Comparison of ENCODE assay signal across 18 cellular contexts in genomic region chr7:151116603-151117002, GRCh38. TPM values are rescaled to one million over a fixed set of nuclear protein-coding genes. Genes with fewer than 3 reads are reported as not detected.
A peak's percentile ranks its signal among the peaks of the same experiment; 100 is the strongest.
DNase-seq lines count a peak whose midpoint lies in the region; ATAC-seq, FAIRE-seq and TF ChIP-seq lines count a peak whose summit lies in the region.
"Had no signal": no experiment of that assay in that cellular context is flagged by ENCODE, and none has a peak within 500 bp of the region (broad histone marks: within the 10 kb centered on the region; RNA-seq: fewer than 3 reads in every experiment).

No MANE protein-coding gene starts in this region.

- peaks cover 26% of the 10 kb centered on the region for H3F3A ChIP-seq in SK-N-SH (replicated peaks; ENCODE audit: insufficient read depth)

- H3K27ac ChIP-seq in SK-N-SH (ENCODE audit: low read depth in 2 of 2, low read length in 1 of 2) = no peak overlapping the region
- H3K27ac ChIP-seq in mesodermal cell (ENCODE audit: low read depth, low read length, severe bottlenecking) = no peak overlapping the region
- H3K27ac ChIP-seq in upper lobe of left lung = peak overlapping the region; percentile 23 to 79 (median 68)
- H3K27ac ChIP-seq: 22Rv1, C4-2B, esophagus muscularis mucosa had no signal

- no peak for TF ChIP-seq RAD21 in SK-N-SH (IDR thresholded peaks at IDR 0.05; ENCODE audit: low read length)

- H4K20me1 ChIP-seq in SK-N-SH (ENCODE audit: insufficient read depth) = peaks cover 56% of the 10 kb centered on the region

- peaks cover 13 to 41% of the 10 kb centered on the region in 2 experiments for H3K36me3 ChIP-seq in SK-N-SH (replicated peaks in 1 of 2; ENCODE audit: control insufficient read depth in 1 of 2, insufficient read depth in 2 of 2, low read length in 1 of 2)
- H3K36me3 ChIP-seq in bronchial epithelial cell (ENCODE audit: control insufficient read depth, insufficient read depth, low read length) = peaks cover 40% of the 10 kb centered on the region
- peaks cover 47% of the 10 kb centered on the region for H3K36me3 ChIP-seq in mesodermal cell (ENCODE audit: control insufficient read depth, insufficient read depth, low read length)
- H3K36me3 ChIP-seq in upper lobe of left lung = peaks cover 12 to 54% (median 43%) of the 10 kb centered on the region in 4 donors

- TF ChIP-seq EP300 in SK-N-SH (IDR thresholded peaks at IDR 0.05; ENCODE audit: borderline replicate concordance in 1 of 2, low read depth in 1 of 2, low read length in 1 of 2) (no peak), upper lobe of left lung (IDR thresholded peaks at IDR 0.05) (no peak)

- POLR2A ChIA-PET in SK-N-SH (lab: Yijun Ruan, JAX) = no interaction called here

- H3K79me2 ChIP-seq in SK-N-SH (ENCODE audit: insufficient read depth) = peaks cover 49% of the 10 kb centered on the region

- H3K4me3 ChIP-seq in SK-N-SH (ENCODE audit: low read depth in 2 of 2, low read length in 1 of 2) (no peak overlapping the region), bronchial epithelial cell (ENCODE audit: low read depth, low read length) (peak overlapping the region; percentile 57), mesodermal cell (ENCODE audit: extremely low read depth, insufficient read depth, low read length, poor library complexity, severe bottlenecking) (peak overlapping the region; percentile 39), upper lobe of left lung (peak overlapping the region in 3 of 4 donors; percentile 42 to 55 (median 54))
- H3K4me3 ChIP-seq: body of pancreas, esophagus muscularis mucosa had no signal

- WGBS in SK-N-SH (ENCODE audit: low lambda C conversion rate) = 100% methylated on average over 10 of the region's 15 CpGs
- WGBS in mesodermal cell (ENCODE audit: insufficient coverage in 2 of 2), 2 experiments = 95 to 97% methylated on average over 14 to 15 of the region's 15 CpGs
- 77 to 79% methylated on average over 15 of the region's 15 CpGs for WGBS in upper lobe of left lung, 2 donors

- H3K9me3 ChIP-seq in SK-N-SH (no peaks in the 10 kb centered on the region), mesodermal cell (ENCODE audit: control insufficient read depth, low read length) (no peaks in the 10 kb centered on the region), upper lobe of left lung (no peaks in the 10 kb centered on the region)
- H3K9me3 ChIP-seq: body of pancreas, esophagus muscularis mucosa had no signal

- ATAC-seq in SK-N-SH treated with all-trans-retinoic acid at 6 μM for 48 hours (no peak), upper lobe of left lung (ENCODE audit: low FRiP score in 2 of 2) (peak in 1 of 2 donors; percentile 16), HG03457 (IDR thresholded peaks at IDR 0.05; ENCODE audit: unreplicated experiment) (no peak), HG03097 (IDR thresholded peaks at IDR 0.05; ENCODE audit: low FRiP score, unreplicated experiment) (no peak)

- H3K27me3 ChIP-seq in SK-N-SH (ENCODE audit: insufficient read depth) (no peaks in the 10 kb centered on the region), bronchial epithelial cell (ENCODE audit: control insufficient read depth, insufficient read depth, low read length) (no peaks in the 10 kb centered on the region), upper lobe of left lung (no peaks in the 10 kb centered on the region)
- H3K27me3 ChIP-seq: body of pancreas, esophagus muscularis mucosa had no signal

- H3K9ac ChIP-seq in SK-N-SH = no peak overlapping the region

- TF ChIP-seq POLR2A in upper lobe of left lung (IDR thresholded peaks at IDR 0.05) = no peak

- no peak overlapping the region for H2AFZ ChIP-seq in SK-N-SH (ENCODE audit: low read depth)

- H3K4me2 ChIP-seq in SK-N-SH = peak overlapping the region; percentile 53; the same call in 1 of the 2 replicates

- H3K4me1 ChIP-seq in SK-N-SH (ENCODE audit: control insufficient read depth in 1 of 2, insufficient read depth in 2 of 2, low read depth in 1 of 2, low read length in 1 of 2) (peaks cover 24 to 29% of the 10 kb centered on the region in 2 experiments), mesodermal cell (ENCODE audit: control insufficient read depth, insufficient read depth, low read length, poor library complexity, severe bottlenecking) (peaks cover 26% of the 10 kb centered on the region), upper lobe of left lung (peaks cover 19 to 41% (median 23%) of the 10 kb centered on the region in 4 donors)

- TF ChIP-seq CTCF in SK-N-SH (IDR thresholded peaks at IDR 0.05) (no peak), bronchial epithelial cell (IDR thresholded peaks at IDR 0.05; ENCODE audit: insufficient read depth, low read length, severe bottlenecking) (no peak), upper lobe of left lung (IDR thresholded peaks at IDR 0.05) (no peak)

- DNase-seq in SK-N-SH (no peak), bronchial epithelial cell (ENCODE audit: low read depth) (no peak), upper lobe of left lung (peak; percentile 55 to 82)
- DNase-seq in stimulated activated CD4-positive, alpha-beta T cell treated with anti-CD3 and anti-CD28 coated beads, Interleukin-15, amount 100 ng/mL, for 24 hours = no peak
- DNase-seq: immature natural killer cell, midbrain, NCI-H1105, NCI-H2171 had no signal

- no peak for FAIRE-seq in bronchial epithelial cell (lab: Jason Lieb, UNC)

- CTCF ChIA-PET in SK-N-SH (lab: Yijun Ruan, JAX) = interaction anchor here (0.5 to 18.7 kb wide), 14 partner anchors 9 to 188 kb away, joined by 3 to 474 read pairs (median 8); partner anchors contain the start of genes AGAP3, FASTK, GBX1 and TMUB1

- no peaks in the 10 kb centered on the region for H3K9me2 ChIP-seq in SK-N-SH

TF ChIP-seq in SK-N-SH, 30 proteins besides CTCF, POLR2A, EP300 and RAD21 (continues in another document):
- TF ChIP-seq POLR2AphosphoS5 (IDR thresholded peaks at IDR 0.05; ENCODE audit: low read depth, low read length) (no peak), NRF1 (IDR thresholded peaks at IDR 0.05; ENCODE audit: low read depth, low read length) (no peak), YY1 (IDR thresholded peaks at IDR 0.05; ENCODE audit: low read depth) (no peak), RCOR1 (IDR thresholded peaks at IDR 0.05; ENCODE audit: low read length) (no peak), GATA2 (CRISPR knock-in tag; IDR thresholded peaks at IDR 0.05) (no peak), FOSL2 (IDR thresholded peaks at IDR 0.05; ENCODE audit: borderline replicate concordance, low read depth) (no peak), ELF1 (IDR thresholded peaks at IDR 0.05) (no peak)

TF ChIP-seq in SK-N-SH treated with all-trans-retinoic acid at 6 μM for 48 hours, 23 proteins besides CTCF, POLR2A, EP300 and RAD21 (continues in another document):
- TF ChIP-seq TOX (CRISPR knock-in tag; IDR thresholded peaks at IDR 0.05; ENCODE audit: borderline replicate concordance) (no peak), SNAI2 (CRISPR knock-in tag; IDR thresholded peaks at IDR 0.05) (no peak), GLIS3 (CRISPR knock-in tag; IDR thresholded peaks at IDR 0.05) (no peak), ZNF565 (CRISPR knock-in tag; conservative IDR thresholded peaks at IDR 0.05; ENCODE audit: low read depth) (no peak), POU6F1 (CRISPR knock-in tag; IDR thresholded peaks at IDR 0.05; ENCODE audit: borderline replicate concordance, low read depth) (no peak), ESRRG (CRISPR knock-in tag; IDR thresholded peaks at IDR 0.05) (no peak), ZFP30 (CRISPR knock-in tag; IDR thresholded peaks at IDR 0.05) (no peak), OSR1 (CRISPR knock-in tag; IDR thresholded peaks at IDR 0.05) (no peak)

RNA-seq across cellular contexts. Expression of gene AGAP3, which starts 30.3 kb away (rescaled TPM):
- polyA plus RNA-seq in SK-N-SH (2012; rRNA removed) = 108 and 126 TPM in 2 replicates
- polyA plus RNA-seq in SK-N-SH (2012; cell fraction: cytosol; rRNA removed) = 61.7 and 84.8 TPM in 2 replicates
- polyA plus RNA-seq in SK-N-SH (2012; cell fraction: nucleus; rRNA removed) = 361 and 701 TPM in 2 replicates
- total RNA-seq in bronchial epithelial cell (52.7 and 61.1 TPM in 2 replicates), upper lobe of left lung (100 to 1,000 TPM; 122 to 350 (median 182) TPM)
- polyA plus RNA-seq in mesodermal cell (2013, experiment 1 of 2) = 78.3 TPM
- polyA plus RNA-seq in mesodermal cell (2013, experiment 2 of 2) = 71.9 TPM

RNA-seq across cellular contexts. Expression of gene TMUB1, which starts 33.3 kb away (rescaled TPM):
- polyA plus RNA-seq in SK-N-SH (2012; rRNA removed) = 37.8 and 60.6 TPM in 2 replicates
- polyA plus RNA-seq in SK-N-SH (2012; cell fraction: cytosol; rRNA removed) = 21.7 and 37.0 TPM in 2 replicates
- 58.0 and 66.2 TPM in 2 replicates for polyA plus RNA-seq in SK-N-SH (2012; cell fraction: nucleus; rRNA removed)
- 9.0 and 11.6 TPM in 2 replicates for total RNA-seq in bronchial epithelial cell
- 45.6 TPM for polyA plus RNA-seq in mesodermal cell (2013, experiment 1 of 2)
- 44.6 TPM for polyA plus RNA-seq in mesodermal cell (2013, experiment 2 of 2)
- 10 to 100 TPM; 35.3 to 72.9 (median 51.6) TPM for total RNA-seq in upper lobe of left lung

RNA-seq across cellular contexts. Expression of gene FASTK, which starts 36.0 kb away (rescaled TPM):
- 125 and 148 TPM in 2 replicates for polyA plus RNA-seq in SK-N-SH (2012; rRNA removed)
- polyA plus RNA-seq in SK-N-SH (2012; cell fraction: cytosol; rRNA removed) = 34.4 and 60.5 TPM in 2 replicates
- polyA plus RNA-seq in SK-N-SH (2012; cell fraction: nucleus; rRNA removed) = 699 and 1,159 TPM in 2 replicates
- 51.6 and 65.8 TPM in 2 replicates for total RNA-seq in bronchial epithelial cell
- 51.8 TPM for polyA plus RNA-seq in mesodermal cell (2013, experiment 1 of 2)
- 50.3 TPM for polyA plus RNA-seq in mesodermal cell (2013, experiment 2 of 2)
- total RNA-seq in upper lobe of left lung = 100 to 1,000 TPM in 1 of 6 donors, 10 to 100 TPM in 5; 54.3 to 136 (median 78.0) TPM

RNA-seq across cellular contexts. Expression of gene GBX1, which starts 50.9 kb away (rescaled TPM):
- polyA plus RNA-seq in SK-N-SH (2012; rRNA removed) = not detected in 2 replicates
- polyA plus RNA-seq in SK-N-SH (2012; cell fraction: cytosol; rRNA removed) = not detected in 2 replicates
- not detected in 2 replicates for polyA plus RNA-seq in SK-N-SH (2012; cell fraction: nucleus; rRNA removed)
- not detected in 2 replicates for total RNA-seq in bronchial epithelial cell
- 0.66 TPM for polyA plus RNA-seq in mesodermal cell (2013, experiment 1 of 2)
- not detected for polyA plus RNA-seq in mesodermal cell (2013, experiment 2 of 2)
- not detected for total RNA-seq in upper lobe of left lung
- total RNA-seq: body of pancreas; esophagus muscularis mucosa; omental fat pad; T-helper 2 cell treated with Interferon-gamma antibody and Interleukin-4, amounts not matched to agents 100 ng/mL and 5 ng/mL, for 36 hours had no signal
- polyA plus RNA-seq: immature natural killer cell had no signal

RNA-seq across cellular contexts. Expression of gene SLC4A2, which starts 57.2 kb away (rescaled TPM):
- polyA plus RNA-seq in SK-N-SH (2012; rRNA removed) = 123 and 167 TPM in 2 replicates
- polyA plus RNA-seq in SK-N-SH (2012; cell fraction: cytosol; rRNA removed) = 60.6 and 67.2 TPM in 2 replicates
- polyA plus RNA-seq in SK-N-SH (2012; cell fraction: nucleus; rRNA removed) = 478 and 1,049 TPM in 2 replicates
- 33.2 and 38.9 TPM in 2 replicates for total RNA-seq in bronchial epithelial cell
- polyA plus RNA-seq in mesodermal cell (2013, experiment 1 of 2) = 77.0 TPM
- polyA plus RNA-seq in mesodermal cell (2013, experiment 2 of 2) = 68.0 TPM
- total RNA-seq in upper lobe of left lung = 100 to 1,000 TPM in 5 of 6 donors, 10 to 100 TPM in 1; 88.4 to 312 (median 188) TPM

Comparison
In these comparisons a context has a peak if more than half of its experiments do, and no peak if none do; other contexts are left out.
1. DNase-seq: peak in upper lobe of left lung (2 of 2); none in SK-N-SH (single experiment), bronchial epithelial cell (single experiment) and stimulated activated CD4-positive, alpha-beta T cell treated with anti-CD3 and anti-CD28 coated beads, Interleukin-15, amount 100 ng/mL, for 24 hours (single experiment).
2. H3K27ac ChIP-seq: peak in upper lobe of left lung (4 of 4); none in SK-N-SH (0 of 2) and mesodermal cell (single experiment).
3. H3K4me3 ChIP-seq: peak in bronchial epithelial cell (single experiment), mesodermal cell (single experiment) and upper lobe of left lung (3 of 4); none in SK-N-SH (0 of 2).